Comparison of ENCODE assay signal across 8 cellular contexts in genomic region chr20:61871160-61871559, GRCh38.
"Had no signal": no experiment of that assay in that cellular context is flagged by ENCODE, and none has a peak within 500 bp of the region (broad histone marks: within the 10 kb centered on the region; RNA-seq: fewer than 3 reads in every experiment).

No MANE protein-coding gene starts in this region.

- H3K36me3 ChIP-seq: HAP-1 had no signal

- H3K9me3 ChIP-seq: HAP-1 had no signal

- ATAC-seq: HCT116, K562 had no signal

- DNase-seq: GM23248, GOT3, H7, IMR-90, KG1 had no signal

- H3K27ac ChIP-seq: GM23248 had no signal

- H3K4me1 ChIP-seq: HAP-1 had no signal

- H3K4me3 ChIP-seq: GM23248, HAP-1, K562 had no signal
